Comparison of ENCODE assay signal across 9 cellular contexts in genomic region chr1:36703526-36704208, GRCh38.
A peak's percentile ranks its signal among the peaks of the same experiment; 100 is the strongest.
DNase-seq lines count a peak whose midpoint lies in the region; ATAC-seq, FAIRE-seq and TF ChIP-seq lines count a peak whose summit lies in the region.
"Had no signal": no experiment of that assay in that cellular context is flagged by ENCODE, and none has a peak within 500 bp of the region (broad histone marks: within the 10 kb centered on the region; RNA-seq: fewer than 3 reads in every experiment).

No MANE protein-coding gene starts in this region.

- TF ChIP-seq CTCF in D721Med (IDR thresholded peaks at IDR 0.05; ENCODE audit: insufficient read depth, missing control alignments) (peak; percentile 97), HL-60 (IDR thresholded peaks at IDR 0.05; ENCODE audit: insufficient read depth, low read length) (peak; percentile 88)

- peaks cover 13% of the 10 kb centered on the region for H3K27me3 Mint-ChIP-seq in activated CD4-positive, alpha-beta memory T cell treated with anti-CD3 and anti-CD28 coated beads, Interleukin-2, amount 10 ng/mL, durations not matched to agents 7 days and 5 days
- peaks cover 58 to 87% of the 10 kb centered on the region in 2 donors for H3K27me3 Mint-ChIP-seq in effector memory CD8-positive, alpha-beta T cell
- peaks cover 19% of the 10 kb centered on the region for H3K27me3 Mint-ChIP-seq in memory B cell

- H3K36me3 Mint-ChIP-seq in activated CD4-positive, alpha-beta memory T cell treated with anti-CD3 and anti-CD28 coated beads, Interleukin-2, amount 10 ng/mL, durations not matched to agents 7 days and 5 days (ENCODE audit: low read depth), result no peaks in the 10 kb centered on the region
- H3K36me3 Mint-ChIP-seq in effector memory CD8-positive, alpha-beta T cell (ENCODE audit: insufficient read depth), result peaks cover 4% of the 10 kb centered on the region
- no peaks in the 10 kb centered on the region for H3K36me3 Mint-ChIP-seq in memory B cell
- H3K36me3 Mint-ChIP-seq: IgD-negative memory B cell had no signal

- H3K27ac ChIP-seq in HL-60 (replicated peaks), result no peak overlapping the region

- H3K27me3 ChIP-seq in HL-60 (ENCODE audit: insufficient read depth, poor library complexity, severe bottlenecking), result peaks cover 7% of the 10 kb centered on the region

- no peak overlapping the region for H3K27ac Mint-ChIP-seq in activated CD4-positive, alpha-beta memory T cell treated with anti-CD3 and anti-CD28 coated beads, Interleukin-2, amount 10 ng/mL, durations not matched to agents 7 days and 5 days
- no peak overlapping the region for H3K27ac Mint-ChIP-seq in effector memory CD8-positive, alpha-beta T cell
- H3K27ac Mint-ChIP-seq in memory B cell, result no peak overlapping the region

- CTCF ChIA-PET in activated CD4-positive, alpha-beta memory T cell treated with anti-CD3 and anti-CD28 coated beads, Interleukin-2, amount 10 ng/mL, durations not matched to agents 7 days and 5 days (lab: Charles Lee), result no interaction called here

- H3K4me3 Mint-ChIP-seq in activated CD4-positive, alpha-beta memory T cell treated with anti-CD3 and anti-CD28 coated beads, Interleukin-2, amount 10 ng/mL, durations not matched to agents 7 days and 5 days, result no peak overlapping the region
- no peak overlapping the region for H3K4me3 Mint-ChIP-seq in effector memory CD8-positive, alpha-beta T cell
- H3K4me3 Mint-ChIP-seq in memory B cell, result no peak overlapping the region

- H3K4me1 Mint-ChIP-seq in activated CD4-positive, alpha-beta memory T cell treated with anti-CD3 and anti-CD28 coated beads, Interleukin-2, amount 10 ng/mL, durations not matched to agents 7 days and 5 days, result no peaks in the 10 kb centered on the region
- H3K4me1 Mint-ChIP-seq in effector memory CD8-positive, alpha-beta T cell (ENCODE audit: low read depth in 2 of 2), result peaks cover 0 to 5% of the 10 kb centered on the region in 2 donors
- H3K4me1 Mint-ChIP-seq in memory B cell, result peaks cover 2% of the 10 kb centered on the region

- POLR2A ChIA-PET in activated CD4-positive, alpha-beta memory T cell treated with anti-CD3 and anti-CD28 coated beads, Interleukin-2, amount 10 ng/mL, durations not matched to agents 7 days and 5 days (lab: Charles Lee), result no interaction called here

- no peaks in the 10 kb centered on the region for H3K9me3 Mint-ChIP-seq in activated CD4-positive, alpha-beta memory T cell treated with anti-CD3 and anti-CD28 coated beads, Interleukin-2, amount 10 ng/mL, durations not matched to agents 7 days and 5 days
- no peaks in the 10 kb centered on the region for H3K9me3 Mint-ChIP-seq in effector memory CD8-positive, alpha-beta T cell
- H3K9me3 Mint-ChIP-seq in memory B cell, result peaks cover 2% of the 10 kb centered on the region
- H3K9me3 Mint-ChIP-seq: IgD-negative memory B cell had no signal

- FAIRE-seq in D721Med (lab: Jason Lieb, UNC), result peak; percentile 29

- ATAC-seq in effector memory CD8-positive, alpha-beta T cell (replicated peaks), result peak; percentile 54
- ATAC-seq in memory B cell (ENCODE audit: low read depth) (peak; percentile 93), GM19397 (IDR thresholded peaks at IDR 0.05; ENCODE audit: unreplicated experiment) (no peak)

- DNase-seq in D721Med (ENCODE audit: insufficient read length, low spot score) (peak; percentile 89), HL-60 (ENCODE audit: low read depth in 1 of 2, low spot score in 1 of 2) (peak; percentile 41 to 82), NCI-H69 (lab: John Stamatoyannopoulos, UW) (peak; percentile 83), memory B cell (ENCODE audit: low spot score in 2 of 2) (peak; percentile 68 to 72)
- peak; percentile 73 for DNase-seq in activated CD4-positive, alpha-beta memory T cell treated with anti-CD3 and anti-CD28 coated beads, Interleukin-2, amount 10 ng/mL, durations not matched to agents 7 days and 5 days
- peak; percentile 29 to 43 (median 31) for DNase-seq in effector memory CD8-positive, alpha-beta T cell
- peak; percentile 41 to 48 for DNase-seq in stimulated activated CD8-positive, alpha-beta memory T cell treated with anti-CD3 and anti-CD28 coated beads, Interleukin-15, amount 100 ng/mL, for 48 hours (ENCODE audit: low read depth in 2 of 2)

- H3K4me3 ChIP-seq in HL-60 (replicated peaks; ENCODE audit: insufficient read depth, low read length), result no peak overlapping the region

Comparison
In these comparisons a context has a peak if more than half of its experiments do, and no peak if none do; other contexts are left out.
1. DNase-seq: peak in every context shown above with its lines; median percentile 89 in D721Med; 83 in NCI-H69; 73 in activated CD4-positive, alpha-beta memory T cell treated with anti-CD3 and anti-CD28 coated beads, Interleukin-2, amount 10 ng/mL, durations not matched to agents 7 days and 5 days; 70 in memory B cell; 62 in HL-60; 44 in stimulated activated CD8-positive, alpha-beta memory T cell treated with anti-CD3 and anti-CD28 coated beads, Interleukin-15, amount 100 ng/mL, for 48 hours; 31 in effector memory CD8-positive, alpha-beta T cell.